Comparison of ENCODE assay signal across 3 cellular contexts in the genomic region with DNA sequence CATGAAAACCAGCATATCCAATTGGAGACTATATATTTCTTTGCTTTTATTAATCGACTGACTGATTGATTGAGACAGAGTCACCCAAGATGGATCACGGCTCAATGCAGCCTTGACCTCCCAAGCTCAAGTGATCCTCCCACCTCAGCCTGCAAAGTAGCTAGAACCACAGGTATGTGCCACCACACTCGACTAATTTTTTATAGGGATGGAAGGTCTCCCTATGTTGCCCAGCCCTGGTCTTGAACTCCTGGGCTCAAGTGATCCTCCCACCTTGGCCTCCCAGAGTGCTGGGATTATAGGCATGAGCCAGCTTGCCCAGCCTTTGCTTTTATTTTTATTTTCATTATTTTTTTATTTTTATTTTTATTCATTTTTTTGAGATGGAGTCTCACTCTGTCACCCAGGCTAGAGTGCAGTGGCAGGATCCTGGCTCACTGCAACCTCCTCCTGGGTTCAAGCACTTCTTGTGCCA.
TF ChIP-seq lines count a peak whose summit lies in the region.

No MANE protein-coding gene starts in this region.

TF ChIP-seq in IMR-90, 13 proteins besides CTCF, POLR2A, EP300 and RAD21:
- no peak for TF ChIP-seq RCOR1 (IDR thresholded peaks at IDR 0.05; ENCODE audit: insufficient replicate concordance, low read length)

TF ChIP-seq in WTC11, 78 proteins besides CTCF, POLR2A, EP300 and RAD21 (continues in another document):
- TF ChIP-seq RORB (CRISPR knock-in tag; IDR thresholded peaks at IDR 0.05) (no peak), ZNF396 (CRISPR knock-in tag; IDR thresholded peaks at IDR 0.05; ENCODE audit: borderline replicate concordance) (no peak), SOX15 (CRISPR knock-in tag; IDR thresholded peaks at IDR 0.05) (no peak), NR1H2 (CRISPR knock-in tag; IDR thresholded peaks at IDR 0.05) (no peak), CREB1 (CRISPR knock-in tag; IDR thresholded peaks at IDR 0.05) (no peak), MYBL2 (CRISPR knock-in tag; IDR thresholded peaks at IDR 0.05) (no peak), CBFB (CRISPR knock-in tag; IDR thresholded peaks at IDR 0.05; ENCODE audit: low read depth) (no peak), ESRRA (CRISPR knock-in tag; IDR thresholded peaks at IDR 0.05; ENCODE audit: borderline replicate concordance) (no peak), KAT7 (CRISPR knock-in tag; IDR thresholded peaks at IDR 0.05; ENCODE audit: borderline replicate concordance) (no peak), NFATC4 (CRISPR knock-in tag; IDR thresholded peaks at IDR 0.05) (no peak), OVOL2 (CRISPR knock-in tag; IDR thresholded peaks at IDR 0.05; ENCODE audit: borderline replicate concordance) (no peak)
- TF ChIP-seq, protein P1, sequence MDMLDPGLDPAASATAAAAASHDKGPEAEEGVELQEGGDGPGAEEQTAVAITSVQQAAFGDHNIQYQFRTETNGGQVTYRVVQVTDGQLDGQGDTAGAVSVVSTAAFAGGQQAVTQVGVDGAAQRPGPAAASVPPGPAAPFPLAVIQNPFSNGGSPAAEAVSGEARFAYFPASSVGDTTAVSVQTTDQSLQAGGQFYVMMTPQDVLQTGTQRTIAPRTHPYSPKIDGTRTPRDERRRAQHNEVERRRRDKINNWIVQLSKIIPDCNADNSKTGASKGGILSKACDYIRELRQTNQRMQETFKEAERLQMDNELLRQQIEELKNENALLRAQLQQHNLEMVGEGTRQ (CRISPR knock-in tag; IDR thresholded peaks at IDR 0.05): no peak
- TF ChIP-seq, protein P2, sequence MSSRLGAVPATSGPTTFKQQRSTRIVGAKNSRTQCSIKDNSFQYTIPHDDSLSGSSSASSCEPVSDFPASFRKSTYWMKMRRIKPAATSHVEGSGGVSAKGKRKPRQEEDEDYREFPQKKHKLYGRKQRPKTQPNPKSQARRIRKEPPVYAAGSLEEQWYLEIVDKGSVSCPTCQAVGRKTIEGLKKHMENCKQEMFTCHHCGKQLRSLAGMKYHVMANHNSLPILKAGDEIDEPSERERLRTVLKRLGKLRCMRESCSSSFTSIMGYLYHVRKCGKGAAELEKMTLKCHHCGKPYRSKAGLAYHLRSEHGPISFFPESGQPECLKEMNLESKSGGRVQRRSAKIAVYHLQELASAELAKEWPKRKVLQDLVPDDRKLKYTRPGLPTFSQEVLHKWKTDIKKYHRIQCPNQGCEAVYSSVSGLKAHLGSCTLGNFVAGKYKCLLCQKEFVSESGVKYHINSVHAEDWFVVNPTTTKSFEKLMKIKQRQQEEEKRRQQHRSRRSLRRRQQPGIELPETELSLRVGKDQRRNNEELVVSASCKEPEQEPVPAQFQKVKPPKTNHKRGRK (CRISPR knock-in tag; IDR thresholded peaks at IDR 0.05; ENCODE audit: borderline replicate concordance): no peak
- TF ChIP-seq, protein P3, sequence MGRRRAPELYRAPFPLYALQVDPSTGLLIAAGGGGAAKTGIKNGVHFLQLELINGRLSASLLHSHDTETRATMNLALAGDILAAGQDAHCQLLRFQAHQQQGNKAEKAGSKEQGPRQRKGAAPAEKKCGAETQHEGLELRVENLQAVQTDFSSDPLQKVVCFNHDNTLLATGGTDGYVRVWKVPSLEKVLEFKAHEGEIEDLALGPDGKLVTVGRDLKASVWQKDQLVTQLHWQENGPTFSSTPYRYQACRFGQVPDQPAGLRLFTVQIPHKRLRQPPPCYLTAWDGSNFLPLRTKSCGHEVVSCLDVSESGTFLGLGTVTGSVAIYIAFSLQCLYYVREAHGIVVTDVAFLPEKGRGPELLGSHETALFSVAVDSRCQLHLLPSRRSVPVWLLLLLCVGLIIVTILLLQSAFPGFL (CRISPR knock-in tag; IDR thresholded peaks at IDR 0.05; ENCODE audit: borderline replicate concordance): no peak
- TF ChIP-seq, protein P4, sequence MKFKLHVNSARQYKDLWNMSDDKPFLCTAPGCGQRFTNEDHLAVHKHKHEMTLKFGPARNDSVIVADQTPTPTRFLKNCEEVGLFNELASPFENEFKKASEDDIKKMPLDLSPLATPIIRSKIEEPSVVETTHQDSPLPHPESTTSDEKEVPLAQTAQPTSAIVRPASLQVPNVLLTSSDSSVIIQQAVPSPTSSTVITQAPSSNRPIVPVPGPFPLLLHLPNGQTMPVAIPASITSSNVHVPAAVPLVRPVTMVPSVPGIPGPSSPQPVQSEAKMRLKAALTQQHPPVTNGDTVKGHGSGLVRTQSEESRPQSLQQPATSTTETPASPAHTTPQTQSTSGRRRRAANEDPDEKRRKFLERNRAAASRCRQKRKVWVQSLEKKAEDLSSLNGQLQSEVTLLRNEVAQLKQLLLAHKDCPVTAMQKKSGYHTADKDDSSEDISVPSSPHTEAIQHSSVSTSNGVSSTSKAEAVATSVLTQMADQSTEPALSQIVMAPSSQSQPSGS (CRISPR knock-in tag; IDR thresholded peaks at IDR 0.05; ENCODE audit: borderline replicate concordance, low read depth): no peak
- TF ChIP-seq, protein P5, sequence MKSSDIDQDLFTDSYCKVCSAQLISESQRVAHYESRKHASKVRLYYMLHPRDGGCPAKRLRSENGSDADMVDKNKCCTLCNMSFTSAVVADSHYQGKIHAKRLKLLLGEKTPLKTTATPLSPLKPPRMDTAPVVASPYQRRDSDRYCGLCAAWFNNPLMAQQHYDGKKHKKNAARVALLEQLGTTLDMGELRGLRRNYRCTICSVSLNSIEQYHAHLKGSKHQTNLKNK (CRISPR knock-in tag; IDR thresholded peaks at IDR 0.05): no peak
- TF ChIP-seq, protein P6, sequence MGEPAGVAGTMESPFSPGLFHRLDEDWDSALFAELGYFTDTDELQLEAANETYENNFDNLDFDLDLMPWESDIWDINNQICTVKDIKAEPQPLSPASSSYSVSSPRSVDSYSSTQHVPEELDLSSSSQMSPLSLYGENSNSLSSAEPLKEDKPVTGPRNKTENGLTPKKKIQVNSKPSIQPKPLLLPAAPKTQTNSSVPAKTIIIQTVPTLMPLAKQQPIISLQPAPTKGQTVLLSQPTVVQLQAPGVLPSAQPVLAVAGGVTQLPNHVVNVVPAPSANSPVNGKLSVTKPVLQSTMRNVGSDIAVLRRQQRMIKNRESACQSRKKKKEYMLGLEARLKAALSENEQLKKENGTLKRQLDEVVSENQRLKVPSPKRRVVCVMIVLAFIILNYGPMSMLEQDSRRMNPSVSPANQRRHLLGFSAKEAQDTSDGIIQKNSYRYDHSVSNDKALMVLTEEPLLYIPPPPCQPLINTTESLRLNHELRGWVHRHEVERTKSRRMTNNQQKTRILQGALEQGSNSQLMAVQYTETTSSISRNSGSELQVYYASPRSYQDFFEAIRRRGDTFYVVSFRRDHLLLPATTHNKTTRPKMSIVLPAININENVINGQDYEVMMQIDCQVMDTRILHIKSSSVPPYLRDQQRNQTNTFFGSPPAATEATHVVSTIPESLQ (CRISPR knock-in tag; IDR thresholded peaks at IDR 0.05): no peak
- TF ChIP-seq, protein P7, sequence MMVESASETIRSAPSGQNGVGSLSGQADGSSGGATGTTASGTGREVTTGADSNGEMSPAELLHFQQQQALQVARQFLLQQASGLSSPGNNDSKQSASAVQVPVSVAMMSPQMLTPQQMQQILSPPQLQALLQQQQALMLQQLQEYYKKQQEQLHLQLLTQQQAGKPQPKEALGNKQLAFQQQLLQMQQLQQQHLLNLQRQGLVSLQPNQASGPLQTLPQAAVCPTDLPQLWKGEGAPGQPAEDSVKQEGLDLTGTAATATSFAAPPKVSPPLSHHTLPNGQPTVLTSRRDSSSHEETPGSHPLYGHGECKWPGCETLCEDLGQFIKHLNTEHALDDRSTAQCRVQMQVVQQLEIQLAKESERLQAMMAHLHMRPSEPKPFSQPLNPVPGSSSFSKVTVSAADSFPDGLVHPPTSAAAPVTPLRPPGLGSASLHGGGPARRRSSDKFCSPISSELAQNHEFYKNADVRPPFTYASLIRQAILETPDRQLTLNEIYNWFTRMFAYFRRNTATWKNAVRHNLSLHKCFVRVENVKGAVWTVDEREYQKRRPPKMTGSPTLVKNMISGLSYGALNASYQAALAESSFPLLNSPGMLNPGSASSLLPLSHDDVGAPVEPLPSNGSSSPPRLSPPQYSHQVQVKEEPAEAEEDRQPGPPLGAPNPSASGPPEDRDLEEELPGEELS (CRISPR knock-in tag; IDR thresholded peaks at IDR 0.05): no peak

TF ChIP-seq in neural cell, 6 proteins besides CTCF, POLR2A, EP300 and RAD21:
- TF ChIP-seq POLR2AphosphoS5 (IDR thresholded peaks at IDR 0.05): no peak
- no peak for TF ChIP-seq EZH2 (IDR thresholded peaks at IDR 0.05; ENCODE audit: borderline replicate concordance, insufficient read depth, low read length, poor library complexity, severe bottlenecking)
- no peak for TF ChIP-seq MXI1 (conservative IDR thresholded peaks at IDR 0.05; ENCODE audit: poor library complexity, severe bottlenecking)
- TF ChIP-seq TAF1 (IDR thresholded peaks at IDR 0.05; ENCODE audit: low read depth): no peak
- TF ChIP-seq, protein P8, sequence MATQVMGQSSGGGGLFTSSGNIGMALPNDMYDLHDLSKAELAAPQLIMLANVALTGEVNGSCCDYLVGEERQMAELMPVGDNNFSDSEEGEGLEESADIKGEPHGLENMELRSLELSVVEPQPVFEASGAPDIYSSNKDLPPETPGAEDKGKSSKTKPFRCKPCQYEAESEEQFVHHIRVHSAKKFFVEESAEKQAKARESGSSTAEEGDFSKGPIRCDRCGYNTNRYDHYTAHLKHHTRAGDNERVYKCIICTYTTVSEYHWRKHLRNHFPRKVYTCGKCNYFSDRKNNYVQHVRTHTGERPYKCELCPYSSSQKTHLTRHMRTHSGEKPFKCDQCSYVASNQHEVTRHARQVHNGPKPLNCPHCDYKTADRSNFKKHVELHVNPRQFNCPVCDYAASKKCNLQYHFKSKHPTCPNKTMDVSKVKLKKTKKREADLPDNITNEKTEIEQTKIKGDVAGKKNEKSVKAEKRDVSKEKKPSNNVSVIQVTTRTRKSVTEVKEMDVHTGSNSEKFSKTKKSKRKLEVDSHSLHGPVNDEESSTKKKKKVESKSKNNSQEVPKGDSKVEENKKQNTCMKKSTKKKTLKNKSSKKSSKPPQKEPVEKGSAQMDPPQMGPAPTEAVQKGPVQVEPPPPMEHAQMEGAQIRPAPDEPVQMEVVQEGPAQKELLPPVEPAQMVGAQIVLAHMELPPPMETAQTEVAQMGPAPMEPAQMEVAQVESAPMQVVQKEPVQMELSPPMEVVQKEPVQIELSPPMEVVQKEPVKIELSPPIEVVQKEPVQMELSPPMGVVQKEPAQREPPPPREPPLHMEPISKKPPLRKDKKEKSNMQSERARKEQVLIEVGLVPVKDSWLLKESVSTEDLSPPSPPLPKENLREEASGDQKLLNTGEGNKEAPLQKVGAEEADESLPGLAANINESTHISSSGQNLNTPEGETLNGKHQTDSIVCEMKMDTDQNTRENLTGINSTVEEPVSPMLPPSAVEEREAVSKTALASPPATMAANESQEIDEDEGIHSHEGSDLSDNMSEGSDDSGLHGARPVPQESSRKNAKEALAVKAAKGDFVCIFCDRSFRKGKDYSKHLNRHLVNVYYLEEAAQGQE (IDR thresholded peaks at IDR 0.05; ENCODE audit: borderline replicate concordance): no peak
- no peak for TF ChIP-seq SMC3 (conservative IDR thresholded peaks at IDR 0.05; ENCODE audit: poor library complexity)
